1 cellular context compared by ENCODE assay signal in the genomic region with DNA sequence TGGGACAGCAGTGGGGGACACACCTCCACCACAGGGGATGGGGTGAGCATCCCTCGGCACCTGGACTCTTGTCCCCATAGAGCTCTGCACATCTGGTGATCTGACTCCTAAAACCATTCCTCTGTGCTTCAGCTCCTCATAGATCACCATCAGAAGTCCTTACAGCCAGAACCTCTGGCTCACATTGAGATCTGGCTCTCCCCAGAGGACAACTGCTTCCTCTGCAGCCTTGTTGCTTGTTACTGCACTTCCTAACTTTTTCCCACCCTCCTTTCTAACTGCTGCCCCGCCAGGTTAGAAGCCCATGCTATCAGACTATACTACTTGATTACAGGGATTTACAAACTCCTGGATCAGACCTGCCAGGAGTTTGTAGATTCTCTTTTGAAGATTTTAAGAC.
TF ChIP-seq lines count a peak whose summit lies in the region.

No MANE protein-coding gene starts in this region.

TF ChIP-seq in H1, 55 proteins besides CTCF, POLR2A, EP300 and RAD21 (continued from another document):
- TF ChIP-seq, protein P1, sequence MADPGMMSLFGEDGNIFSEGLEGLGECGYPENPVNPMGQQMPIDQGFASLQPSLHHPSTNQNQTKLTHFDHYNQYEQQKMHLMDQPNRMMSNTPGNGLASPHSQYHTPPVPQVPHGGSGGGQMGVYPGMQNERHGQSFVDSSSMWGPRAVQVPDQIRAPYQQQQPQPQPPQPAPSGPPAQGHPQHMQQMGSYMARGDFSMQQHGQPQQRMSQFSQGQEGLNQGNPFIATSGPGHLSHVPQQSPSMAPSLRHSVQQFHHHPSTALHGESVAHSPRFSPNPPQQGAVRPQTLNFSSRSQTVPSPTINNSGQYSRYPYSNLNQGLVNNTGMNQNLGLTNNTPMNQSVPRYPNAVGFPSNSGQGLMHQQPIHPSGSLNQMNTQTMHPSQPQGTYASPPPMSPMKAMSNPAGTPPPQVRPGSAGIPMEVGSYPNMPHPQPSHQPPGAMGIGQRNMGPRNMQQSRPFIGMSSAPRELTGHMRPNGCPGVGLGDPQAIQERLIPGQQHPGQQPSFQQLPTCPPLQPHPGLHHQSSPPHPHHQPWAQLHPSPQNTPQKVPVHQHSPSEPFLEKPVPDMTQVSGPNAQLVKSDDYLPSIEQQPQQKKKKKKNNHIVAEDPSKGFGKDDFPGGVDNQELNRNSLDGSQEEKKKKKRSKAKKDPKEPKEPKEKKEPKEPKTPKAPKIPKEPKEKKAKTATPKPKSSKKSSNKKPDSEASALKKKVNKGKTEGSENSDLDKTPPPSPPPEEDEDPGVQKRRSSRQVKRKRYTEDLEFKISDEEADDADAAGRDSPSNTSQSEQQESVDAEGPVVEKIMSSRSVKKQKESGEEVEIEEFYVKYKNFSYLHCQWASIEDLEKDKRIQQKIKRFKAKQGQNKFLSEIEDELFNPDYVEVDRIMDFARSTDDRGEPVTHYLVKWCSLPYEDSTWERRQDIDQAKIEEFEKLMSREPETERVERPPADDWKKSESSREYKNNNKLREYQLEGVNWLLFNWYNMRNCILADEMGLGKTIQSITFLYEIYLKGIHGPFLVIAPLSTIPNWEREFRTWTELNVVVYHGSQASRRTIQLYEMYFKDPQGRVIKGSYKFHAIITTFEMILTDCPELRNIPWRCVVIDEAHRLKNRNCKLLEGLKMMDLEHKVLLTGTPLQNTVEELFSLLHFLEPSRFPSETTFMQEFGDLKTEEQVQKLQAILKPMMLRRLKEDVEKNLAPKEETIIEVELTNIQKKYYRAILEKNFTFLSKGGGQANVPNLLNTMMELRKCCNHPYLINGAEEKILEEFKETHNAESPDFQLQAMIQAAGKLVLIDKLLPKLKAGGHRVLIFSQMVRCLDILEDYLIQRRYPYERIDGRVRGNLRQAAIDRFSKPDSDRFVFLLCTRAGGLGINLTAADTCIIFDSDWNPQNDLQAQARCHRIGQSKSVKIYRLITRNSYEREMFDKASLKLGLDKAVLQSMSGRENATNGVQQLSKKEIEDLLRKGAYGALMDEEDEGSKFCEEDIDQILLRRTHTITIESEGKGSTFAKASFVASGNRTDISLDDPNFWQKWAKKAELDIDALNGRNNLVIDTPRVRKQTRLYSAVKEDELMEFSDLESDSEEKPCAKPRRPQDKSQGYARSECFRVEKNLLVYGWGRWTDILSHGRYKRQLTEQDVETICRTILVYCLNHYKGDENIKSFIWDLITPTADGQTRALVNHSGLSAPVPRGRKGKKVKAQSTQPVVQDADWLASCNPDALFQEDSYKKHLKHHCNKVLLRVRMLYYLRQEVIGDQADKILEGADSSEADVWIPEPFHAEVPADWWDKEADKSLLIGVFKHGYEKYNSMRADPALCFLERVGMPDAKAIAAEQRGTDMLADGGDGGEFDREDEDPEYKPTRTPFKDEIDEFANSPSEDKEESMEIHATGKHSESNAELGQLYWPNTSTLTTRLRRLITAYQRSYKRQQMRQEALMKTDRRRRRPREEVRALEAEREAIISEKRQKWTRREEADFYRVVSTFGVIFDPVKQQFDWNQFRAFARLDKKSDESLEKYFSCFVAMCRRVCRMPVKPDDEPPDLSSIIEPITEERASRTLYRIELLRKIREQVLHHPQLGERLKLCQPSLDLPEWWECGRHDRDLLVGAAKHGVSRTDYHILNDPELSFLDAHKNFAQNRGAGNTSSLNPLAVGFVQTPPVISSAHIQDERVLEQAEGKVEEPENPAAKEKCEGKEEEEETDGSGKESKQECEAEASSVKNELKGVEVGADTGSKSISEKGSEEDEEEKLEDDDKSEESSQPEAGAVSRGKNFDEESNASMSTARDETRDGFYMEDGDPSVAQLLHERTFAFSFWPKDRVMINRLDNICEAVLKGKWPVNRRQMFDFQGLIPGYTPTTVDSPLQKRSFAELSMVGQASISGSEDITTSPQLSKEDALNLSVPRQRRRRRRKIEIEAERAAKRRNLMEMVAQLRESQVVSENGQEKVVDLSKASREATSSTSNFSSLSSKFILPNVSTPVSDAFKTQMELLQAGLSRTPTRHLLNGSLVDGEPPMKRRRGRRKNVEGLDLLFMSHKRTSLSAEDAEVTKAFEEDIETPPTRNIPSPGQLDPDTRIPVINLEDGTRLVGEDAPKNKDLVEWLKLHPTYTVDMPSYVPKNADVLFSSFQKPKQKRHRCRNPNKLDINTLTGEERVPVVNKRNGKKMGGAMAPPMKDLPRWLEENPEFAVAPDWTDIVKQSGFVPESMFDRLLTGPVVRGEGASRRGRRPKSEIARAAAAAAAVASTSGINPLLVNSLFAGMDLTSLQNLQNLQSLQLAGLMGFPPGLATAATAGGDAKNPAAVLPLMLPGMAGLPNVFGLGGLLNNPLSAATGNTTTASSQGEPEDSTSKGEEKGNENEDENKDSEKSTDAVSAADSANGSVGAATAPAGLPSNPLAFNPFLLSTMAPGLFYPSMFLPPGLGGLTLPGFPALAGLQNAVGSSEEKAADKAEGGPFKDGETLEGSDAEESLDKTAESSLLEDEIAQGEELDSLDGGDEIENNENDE (IDR thresholded peaks at IDR 0.05; ENCODE audit: insufficient replicate concordance, low read length) = no peak
- TF ChIP-seq, protein P2, sequence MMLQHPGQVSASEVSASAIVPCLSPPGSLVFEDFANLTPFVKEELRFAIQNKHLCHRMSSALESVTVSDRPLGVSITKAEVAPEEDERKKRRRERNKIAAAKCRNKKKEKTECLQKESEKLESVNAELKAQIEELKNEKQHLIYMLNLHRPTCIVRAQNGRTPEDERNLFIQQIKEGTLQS (IDR thresholded peaks at IDR 0.05; ENCODE audit: insufficient read depth, low read depth, low read length) = no peak
- TF ChIP-seq SAP30 (IDR thresholded peaks at IDR 0.05; ENCODE audit: insufficient read depth, insufficient replicate concordance, low read length) = no peak
